13 cellular contexts compared by ENCODE assay signal in the genomic region with DNA sequence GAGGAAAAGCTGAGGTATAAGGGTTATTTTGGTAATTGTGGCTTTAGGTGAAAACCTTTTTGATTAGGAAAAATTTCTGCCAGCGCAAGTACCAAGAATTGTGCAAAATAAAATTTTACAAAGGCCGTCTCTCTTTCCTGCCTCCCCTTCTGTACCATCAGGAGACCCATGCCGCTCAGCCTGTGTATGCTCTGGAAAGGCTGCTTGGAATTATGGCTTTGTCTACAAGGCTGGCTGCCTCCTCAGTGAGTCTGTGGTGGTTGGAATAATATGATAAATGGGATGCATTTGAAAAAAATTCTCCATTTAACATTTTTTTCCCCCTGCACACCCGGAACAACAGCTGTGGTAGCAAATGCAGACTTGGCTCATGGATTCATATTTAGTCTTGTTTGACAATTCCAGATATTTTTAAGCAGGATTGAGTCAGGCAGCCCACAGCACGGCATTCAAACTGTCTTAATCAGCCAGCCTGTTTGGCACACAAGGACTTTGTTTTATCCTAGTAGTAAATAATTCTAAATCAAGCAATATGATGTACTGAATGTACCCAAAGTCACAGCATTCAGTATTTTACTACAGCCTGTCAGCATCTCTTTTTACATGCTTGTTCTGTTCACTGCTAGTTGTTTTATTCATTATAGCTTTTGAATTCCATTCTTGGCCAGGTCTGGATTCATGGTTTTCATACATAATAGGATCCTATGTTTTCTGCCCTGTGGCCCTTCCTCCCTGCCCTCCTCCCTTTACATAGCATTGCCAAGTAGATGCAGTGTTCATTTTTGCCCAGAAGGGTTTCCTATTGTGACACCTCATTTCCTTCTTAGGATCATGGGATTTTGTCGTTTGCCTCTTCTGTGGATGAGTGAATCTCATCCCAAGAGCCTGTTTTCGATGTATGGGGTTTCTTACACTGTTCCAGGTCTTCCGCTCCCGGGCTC.
DNase-seq lines count a peak whose midpoint lies in the region; ATAC-seq lines count a peak whose summit lies in the region.
"Had no signal": no experiment of that assay in that cellular context is flagged by ENCODE, and none has a peak within 500 bp of the region (broad histone marks: within the 10 kb centered on the region; RNA-seq: fewer than 3 reads in every experiment).

No MANE protein-coding gene starts in this region.

- H3K27me3 Mint-ChIP-seq in stimulated activated naive B cell treated with anti-CD40 and anti-IgM and Interleukin-4, amounts not matched to agents 10 μg/mL and 1 μg/mL and 100 μg/mL, for 72 hours = no peaks in the 10 kb centered on the region

- H3K4me1 ChIP-seq in muscle layer of colon (ENCODE audit: insufficient read depth, low read length) = peaks cover 33% of the 10 kb centered on the region
- peaks cover 4 to 9% of the 10 kb centered on the region in 2 donors for H3K4me1 ChIP-seq in aorta (ENCODE audit: control insufficient read depth in 1 of 2, insufficient read depth in 2 of 2, low read length in 2 of 2)

- no peaks in the 10 kb centered on the region for H3K36me3 Mint-ChIP-seq in stimulated activated naive B cell treated with anti-CD40 and anti-IgM and Interleukin-4, amounts not matched to agents 10 μg/mL and 1 μg/mL and 100 μg/mL, for 72 hours
- H3K36me3 Mint-ChIP-seq: natural killer cell had no signal

- no peaks in the 10 kb centered on the region for H3K9me3 Mint-ChIP-seq in stimulated activated naive B cell treated with anti-CD40 and anti-IgM and Interleukin-4, amounts not matched to agents 10 μg/mL and 1 μg/mL and 100 μg/mL, for 72 hours
- H3K9me3 Mint-ChIP-seq: activated T-cell treated with anti-CD3 and anti-CD28 coated beads, Interleukin-2, amount 50 U/mL, for 4 hours; natural killer cell; T-helper 1 cell treated with Interleukin-12 subunit alpha and Interleukin-12 subunit beta and Interleukin-4 antibody, amounts not matched to agents 30 μg/mL and 1 μg/mL, for 36 hours had no signal

- intact Hi-C loops in left ventricle myocardium superior (cut with micrococcal nuclease) (no loop called here), Right ventricle myocardium inferior (cut with DNase I) (no loop called here), aorta (cut with DNase I) (no loop called here)

- ATAC-seq in left ventricle myocardium superior (peak; percentile 39), Right ventricle myocardium inferior (no peak), aorta (ENCODE audit: low FRiP score) (peak; percentile 41), HG03175 (IDR thresholded peaks at IDR 0.05; ENCODE audit: unreplicated experiment) (no peak)
- no peak for ATAC-seq in stimulated activated naive B cell treated with anti-CD40 and anti-IgM and Interleukin-4, amounts not matched to agents 10 μg/mL and 1 μg/mL and 100 μg/mL, for 72 hours (replicated peaks)
- ATAC-seq: activated T-cell treated with anti-CD3 and anti-CD28 coated beads, Interleukin-2, amount 50 U/mL, for 4 hours; natural killer cell had no signal

- WGBS in aorta, 2 donors = 45 to 46% methylated on average over 9 of the region's 9 CpGs

- H3K4me3 ChIP-seq in muscle layer of colon (ENCODE audit: low read depth in 1 of 2, low read length in 2 of 2) = no peak overlapping the region
- H3K4me3 ChIP-seq in aorta (ENCODE audit: low read length in 2 of 2) = no peak overlapping the region

- no peak overlapping the region for H3K9ac ChIP-seq in muscle layer of colon (ENCODE audit: low read length)

- no peak overlapping the region for H3K27ac Mint-ChIP-seq in stimulated activated naive B cell treated with anti-CD40 and anti-IgM and Interleukin-4, amounts not matched to agents 10 μg/mL and 1 μg/mL and 100 μg/mL, for 72 hours
- H3K27ac Mint-ChIP-seq: natural killer cell; T-helper 1 cell treated with Interleukin-12 subunit alpha and Interleukin-12 subunit beta and Interleukin-4 antibody, amounts not matched to agents 30 μg/mL and 1 μg/mL, for 36 hours had no signal

- no peaks in the 10 kb centered on the region for H3K27me3 ChIP-seq in muscle layer of colon (ENCODE audit: control insufficient read depth in 1 of 2, insufficient read depth in 2 of 2, low read length in 2 of 2)
- H3K27me3 ChIP-seq in aorta (ENCODE audit: control insufficient read depth in 1 of 2, insufficient read depth in 2 of 2, low read length in 1 of 2) = no peaks in the 10 kb centered on the region

- H3K9me3 ChIP-seq in muscle layer of colon (ENCODE audit: low read length) = no peaks in the 10 kb centered on the region
- H3K9me3 ChIP-seq in aorta (ENCODE audit: control insufficient read depth, low read length) = no peaks in the 10 kb centered on the region

- no peak for DNase-seq in left ventricle myocardium superior
- no peak for DNase-seq in Right ventricle myocardium inferior (ENCODE audit: missing footprints)
- peak; percentile 52 to 68 for DNase-seq in dermis microvascular lymphatic vessel endothelial cell (ENCODE audit: low read depth in 2 of 2)
- no peak for DNase-seq in aorta
- DNase-seq in NCI-H1092 (lab: John Stamatoyannopoulos, UW) = no peak
- DNase-seq in stimulated activated naive B cell treated with anti-CD40 and anti-IgM and Interleukin-4, amounts not matched to agents 10 μg/mL and 1 μg/mL and 100 μg/mL, for 72 hours = no peak
- DNase-seq: ACHN; activated T-cell treated with anti-CD3 and anti-CD28 coated beads, Interleukin-2, amount 50 U/mL, for 4 hours; natural killer cell; NCI-H2081 treated with DMSO at 0.1 percent for 48 hours had no signal

- peak overlapping the region; percentile 10 for H3K27ac ChIP-seq in muscle layer of colon (ENCODE audit: low read depth, low read length)
- peak overlapping the region; percentile 50 to 60 for H3K27ac ChIP-seq in aorta (ENCODE audit: low read depth in 1 of 2, low read length in 2 of 2)

- H3K36me3 ChIP-seq in muscle layer of colon (ENCODE audit: insufficient read depth, low read length) = no peaks in the 10 kb centered on the region
- no peaks in the 10 kb centered on the region for H3K36me3 ChIP-seq in aorta (ENCODE audit: control insufficient read depth in 1 of 2, insufficient read depth in 2 of 2, low read length in 1 of 2)

- H3K4me3 Mint-ChIP-seq in stimulated activated naive B cell treated with anti-CD40 and anti-IgM and Interleukin-4, amounts not matched to agents 10 μg/mL and 1 μg/mL and 100 μg/mL, for 72 hours = no peak overlapping the region
- H3K4me3 Mint-ChIP-seq: activated T-cell treated with anti-CD3 and anti-CD28 coated beads, Interleukin-2, amount 50 U/mL, for 4 hours; natural killer cell; T-helper 1 cell treated with Interleukin-12 subunit alpha and Interleukin-12 subunit beta and Interleukin-4 antibody, amounts not matched to agents 30 μg/mL and 1 μg/mL, for 36 hours had no signal

- H3K4me1 Mint-ChIP-seq in stimulated activated naive B cell treated with anti-CD40 and anti-IgM and Interleukin-4, amounts not matched to agents 10 μg/mL and 1 μg/mL and 100 μg/mL, for 72 hours = no peaks in the 10 kb centered on the region

Comparison
In these comparisons a context has a peak if more than half of its experiments do, and no peak if none do; other contexts are left out.
1. ATAC-seq: peak in left ventricle myocardium superior (single experiment) and aorta (single experiment); none in Right ventricle myocardium inferior (single experiment), HG03175 (single experiment) and stimulated activated naive B cell treated with anti-CD40 and anti-IgM and Interleukin-4, amounts not matched to agents 10 μg/mL and 1 μg/mL and 100 μg/mL, for 72 hours (0 of 2).
2. DNase-seq: peak in dermis microvascular lymphatic vessel endothelial cell (2 of 2); none in left ventricle myocardium superior (single experiment), Right ventricle myocardium inferior (single experiment), aorta (0 of 2), NCI-H1092 (single experiment) and stimulated activated naive B cell treated with anti-CD40 and anti-IgM and Interleukin-4, amounts not matched to agents 10 μg/mL and 1 μg/mL and 100 μg/mL, for 72 hours (single experiment).